In genomic region chr22:44684506-44685383, GRCh38 we compare ENCODE assay signal across 1 cellular context.
TF ChIP-seq lines count a peak whose summit lies in the region.

No MANE protein-coding gene starts in this region.

TF ChIP-seq in neural cell, 6 proteins besides CTCF, POLR2A, EP300 and RAD21:
- TF ChIP-seq REST (IDR thresholded peaks at IDR 0.05; ENCODE audit: borderline replicate concordance) (no peak), TAF1 (IDR thresholded peaks at IDR 0.05; ENCODE audit: low read depth) (no peak), SMC3 (conservative IDR thresholded peaks at IDR 0.05; ENCODE audit: poor library complexity) (peak; percentile 29), MXI1 (conservative IDR thresholded peaks at IDR 0.05; ENCODE audit: poor library complexity, severe bottlenecking) (no peak), EZH2 (IDR thresholded peaks at IDR 0.05; ENCODE audit: borderline replicate concordance, insufficient read depth, low read length, poor library complexity, severe bottlenecking) (no peak), POLR2AphosphoS5 (IDR thresholded peaks at IDR 0.05) (no peak)
